ENCODE assay signal across 8 cellular contexts in genomic region chr2:196987654-196988364, GRCh38.
DNase-seq lines count a peak whose midpoint lies in the region; ATAC-seq lines count a peak whose summit lies in the region.

No MANE protein-coding gene starts in this region.

- H3K9me3 ChIP-seq in SK-N-MC (ENCODE audit: low read depth, low read length), result no peaks in the 10 kb centered on the region

- H3K36me3 ChIP-seq in SK-N-MC (ENCODE audit: insufficient read depth, low read length), result no peaks in the 10 kb centered on the region

- peak overlapping the region; percentile 75 for H3K4me3 ChIP-seq in SK-N-MC

- peak; percentile 79 for DNase-seq in AG20443 (ENCODE audit: low spot score)
- DNase-seq in LoVo (ENCODE audit: low spot score), result peak; percentile 81
- DNase-seq in SK-N-MC (ENCODE audit: low read depth, low spot score), result peak; percentile 96
- DNase-seq in dedifferentiated amniotic fluid mesenchymal stem cell (ENCODE audit: extremely low spot score), result peak; percentile 97
- peak; percentile 55 for DNase-seq in medulla oblongata (ENCODE audit: extremely low spot score)
- peak; percentile 98 for DNase-seq in stromal cell of bone marrow (ENCODE audit: low read depth)
- no peak for DNase-seq in stimulated activated CD8-positive, alpha-beta memory T cell treated with anti-CD3 and anti-CD28 coated beads, Interleukin-4, amount 100 ng/mL, for 48 hours

- ATAC-seq in GM18909 (IDR thresholded peaks at IDR 0.05; ENCODE audit: poor library complexity, unreplicated experiment), result peak; percentile 60

- peak overlapping the region; percentile 99 for H3K27ac ChIP-seq in SK-N-MC

- H3K9ac ChIP-seq in SK-N-MC (ENCODE audit: insufficient read length), result peak overlapping the region; percentile 87
